In genomic region chr19:2546128-2547032, GRCh38 we compare ENCODE assay signal across 9 cellular contexts.
DNase-seq lines count a peak whose midpoint lies in the region; ATAC-seq and TF ChIP-seq lines count a peak whose summit lies in the region.
"Had no signal": no experiment of that assay in that cellular context is flagged by ENCODE, and none has a peak within 500 bp of the region (broad histone marks: within the 10 kb centered on the region; RNA-seq: fewer than 3 reads in every experiment).

No MANE protein-coding gene starts in this region.

- ATAC-seq in natural killer cell treated with Interleukin-12 subunit alpha and Interleukin-12 subunit beta and Interleukin-15 and Interleukin-18, amount 100 ng/mL, for 72 hours, result peak; percentile 59 to 64
- no peak for ATAC-seq in GM21528 (IDR thresholded peaks at IDR 0.05; ENCODE audit: low FRiP score, unreplicated experiment)

- TF ChIP-seq CTCF in fibroblast of villous mesenchyme (IDR thresholded peaks at IDR 0.05; ENCODE audit: insufficient read depth, low read depth, low read length), result no peak

- no peaks in the 10 kb centered on the region for H3K9me3 Mint-ChIP-seq in natural killer cell treated with Interleukin-12 subunit alpha and Interleukin-12 subunit beta and Interleukin-15 and Interleukin-18, amount 100 ng/mL, for 72 hours
- H3K9me3 Mint-ChIP-seq: activated naive CD4-positive, alpha-beta T cell treated with anti-CD3 and anti-CD28 coated beads, Interleukin-2, amount 10 ng/mL, durations not matched to agents 7 days and 5 days had no signal

- H3K4me3 Mint-ChIP-seq in natural killer cell treated with Interleukin-12 subunit alpha and Interleukin-12 subunit beta and Interleukin-15 and Interleukin-18, amount 100 ng/mL, for 72 hours, result peak overlapping the region; percentile 42
- H3K4me3 Mint-ChIP-seq: activated naive CD4-positive, alpha-beta T cell treated with anti-CD3 and anti-CD28 coated beads, Interleukin-2, amount 10 ng/mL, durations not matched to agents 7 days and 5 days had no signal

- peak overlapping the region; percentile 66 to 79 for H3K27ac Mint-ChIP-seq in natural killer cell treated with Interleukin-12 subunit alpha and Interleukin-12 subunit beta and Interleukin-15 and Interleukin-18, amount 100 ng/mL, for 72 hours
- H3K27ac Mint-ChIP-seq: activated naive CD4-positive, alpha-beta T cell treated with anti-CD3 and anti-CD28 coated beads, Interleukin-2, amount 10 ng/mL, durations not matched to agents 7 days and 5 days had no signal

- no peak overlapping the region for H3K4me3 ChIP-seq in fibroblast of villous mesenchyme (ENCODE audit: low read depth, low read length)

- no peaks in the 10 kb centered on the region for H3K36me3 Mint-ChIP-seq in natural killer cell treated with Interleukin-12 subunit alpha and Interleukin-12 subunit beta and Interleukin-15 and Interleukin-18, amount 100 ng/mL, for 72 hours
- H3K36me3 Mint-ChIP-seq: activated naive CD4-positive, alpha-beta T cell treated with anti-CD3 and anti-CD28 coated beads, Interleukin-2, amount 10 ng/mL, durations not matched to agents 7 days and 5 days had no signal

- H3K27me3 Mint-ChIP-seq in natural killer cell treated with Interleukin-12 subunit alpha and Interleukin-12 subunit beta and Interleukin-15 and Interleukin-18, amount 100 ng/mL, for 72 hours, result no peaks in the 10 kb centered on the region
- H3K27me3 Mint-ChIP-seq: activated naive CD4-positive, alpha-beta T cell treated with anti-CD3 and anti-CD28 coated beads, Interleukin-2, amount 10 ng/mL, durations not matched to agents 7 days and 5 days had no signal

- H3K4me1 Mint-ChIP-seq in natural killer cell treated with Interleukin-12 subunit alpha and Interleukin-12 subunit beta and Interleukin-15 and Interleukin-18, amount 100 ng/mL, for 72 hours (ENCODE audit: low read depth in 2 of 2), result peaks cover 16 to 31% of the 10 kb centered on the region in 2 donors

- DNase-seq in A172 (ENCODE audit: low spot score) (peak; percentile 57), RPMI8226 (peak; percentile 0), fibroblast of villous mesenchyme (ENCODE audit: low read depth) (peak; percentile 32), NCI-H1092 (lab: John Stamatoyannopoulos, UW) (no peak)
- peak; percentile 75 for DNase-seq in natural killer cell treated with Interleukin-12 subunit alpha and Interleukin-12 subunit beta and Interleukin-15 and Interleukin-18, amount 100 ng/mL, for 72 hours (ENCODE audit: low spot score)
- no peak for DNase-seq in stimulated activated naive CD4-positive, alpha-beta T cell treated with Interleukin-2 at 50 U/mL for 16 hours (lab: John Stamatoyannopoulos, UW)
- DNase-seq in stimulated activated CD4-positive, alpha-beta T cell treated with anti-CD3 and anti-CD28 coated beads, Interleukin-2, amount 100 ng/mL, for 48 hours, result no peak
- DNase-seq: activated naive CD4-positive, alpha-beta T cell treated with anti-CD3 and anti-CD28 coated beads, Interleukin-2, amount 10 ng/mL, durations not matched to agents 7 days and 5 days had no signal

Comparison
In these comparisons a context has a peak if more than half of its experiments do, and no peak if none do; other contexts are left out.
1. DNase-seq: peak in A172 (single experiment), RPMI8226 (single experiment), fibroblast of villous mesenchyme (single experiment) and natural killer cell treated with Interleukin-12 subunit alpha and Interleukin-12 subunit beta and Interleukin-15 and Interleukin-18, amount 100 ng/mL, for 72 hours (single experiment); none in NCI-H1092 (single experiment), stimulated activated naive CD4-positive, alpha-beta T cell treated with Interleukin-2 at 50 U/mL for 16 hours (single experiment) and stimulated activated CD4-positive, alpha-beta T cell treated with anti-CD3 and anti-CD28 coated beads, Interleukin-2, amount 100 ng/mL, for 48 hours (0 of 2).